24 cellular contexts compared by ENCODE assay signal in genomic region chr4:73401412-73401811, GRCh38. TPM values are rescaled to one million over a fixed set of nuclear protein-coding genes. Genes with fewer than 3 reads are reported as not detected.
"Had no signal": no experiment of that assay in that cellular context is flagged by ENCODE, and none has a peak within 500 bp of the region (broad histone marks: within the 10 kb centered on the region; RNA-seq: fewer than 3 reads in every experiment).

No MANE protein-coding gene starts in this region.

- ATAC-seq: Panc1 had no signal

- H3K4me2 ChIP-seq: KMS-11, SK-N-SH had no signal

- H3K9ac ChIP-seq: KMS-11, SK-N-SH had no signal

- H3K27ac ChIP-seq: KMS-11, RWPE1 had no signal

- H3K9me3 ChIP-seq: SK-N-SH had no signal

- H3K9me2 ChIP-seq: SK-N-SH had no signal

- DNase-seq: IMR-90, Kasumi-1, MM.1S, NCI-H1092 treated with DMSO at 0.1 percent for 48 hours, NCI-H1436, NCI-H187, NCI-H2029, NCI-H2081 treated with DMSO at 0.1 percent for 48 hours, NCI-H2171, NCI-H226, NCI-H446, NCI-H510A, NCI-H524 treated with DMSO at 0.1 percent for 48 hours, NCI-H69, NCI-H774, SHP77, SK-N-SH, SW 1271 had no signal

RNA-seq across cellular contexts. Expression of gene ALB, which starts 2.7 kb away (rescaled TPM):
- total RNA-seq: HT-29, IMR-90, M059J, SK-MEL-5 had no signal
- polyA plus RNA-seq: IMR-90, SK-N-SH had no signal

RNA-seq across cellular contexts. Expression of gene AFP, which starts 34.6 kb away (rescaled TPM):
- total RNA-seq: HT-29, SK-MEL-5 had no signal
